Comparison of ENCODE assay signal across 1 cellular context in the genomic region with DNA sequence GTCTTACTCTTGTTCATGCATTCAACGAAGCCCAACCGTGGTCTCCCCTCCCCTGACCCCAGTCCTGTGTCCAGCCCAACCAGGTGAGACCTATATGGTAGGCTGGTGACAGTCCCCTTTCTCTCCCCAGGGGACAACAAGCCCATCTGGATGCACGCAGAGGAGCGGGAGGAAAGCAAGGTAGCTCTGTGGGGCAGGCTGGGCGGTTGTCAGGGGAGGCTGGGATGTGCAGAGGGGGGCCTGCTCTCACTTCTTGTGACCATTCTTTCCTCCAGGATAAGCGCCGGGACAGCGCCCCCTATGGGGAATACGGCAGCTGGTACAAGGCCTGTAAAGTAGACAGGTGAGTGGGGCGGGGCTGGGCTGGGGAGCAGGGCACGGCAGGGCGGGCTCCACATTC.
TF ChIP-seq lines count a peak whose summit lies in the region.

No MANE protein-coding gene starts in this region.

TF ChIP-seq in neural cell, 6 proteins besides CTCF, POLR2A, EP300 and RAD21 (continued from another document):
- no peak for TF ChIP-seq MXI1 (conservative IDR thresholded peaks at IDR 0.05; ENCODE audit: poor library complexity, severe bottlenecking)
